21 cellular contexts compared by ENCODE assay signal in genomic region chr10:71725249-71725648, GRCh38. TPM values are rescaled to one million over a fixed set of nuclear protein-coding genes. Genes with fewer than 3 reads are reported as not detected.
DNase-seq lines count a peak whose midpoint lies in the region; ATAC-seq and TF ChIP-seq lines count a peak whose summit lies in the region.
"Had no signal": no experiment of that assay in that cellular context is flagged by ENCODE, and none has a peak within 500 bp of the region (broad histone marks: within the 10 kb centered on the region; RNA-seq: fewer than 3 reads in every experiment).

No MANE protein-coding gene starts in this region.

- H3K27ac Mint-ChIP-seq in T-helper 2 cell treated with Interferon-gamma antibody and Interleukin-4, amounts not matched to agents 5 μg/mL and 100 μg/mL, for 36 hours, result peak overlapping the region; percentile 97
- peak overlapping the region; percentile 98 for H3K27ac Mint-ChIP-seq in CD8-positive, alpha-beta T cell
- peak overlapping the region; percentile 96 to 97 for H3K27ac Mint-ChIP-seq in activated naive CD4-positive, alpha-beta T cell treated with anti-CD3 and anti-CD28 coated beads, Interleukin-2, amount 50 U/mL, for 72 hours
- peak overlapping the region; percentile 96 to 99 (median 97) for H3K27ac Mint-ChIP-seq in naive thymus-derived CD4-positive, alpha-beta T cell
- H3K27ac Mint-ChIP-seq: HFFc6 had no signal

- no peaks in the 10 kb centered on the region for H3K36me3 ChIP-seq in CD8-positive, alpha-beta T cell (ENCODE audit: insufficient read depth, low read length)
- H3K36me3 ChIP-seq in naive thymus-derived CD4-positive, alpha-beta T cell (ENCODE audit: control insufficient read depth in 2 of 3, insufficient read depth in 3 of 3, low read length in 3 of 3), result no peaks in the 10 kb centered on the region
- H3K36me3 ChIP-seq: esophagus squamous epithelium, gastrocnemius medialis, tibial artery had no signal

- peaks cover 41% of the 10 kb centered on the region for H3K4me1 Mint-ChIP-seq in T-helper 2 cell treated with Interferon-gamma antibody and Interleukin-4, amounts not matched to agents 5 μg/mL and 100 μg/mL, for 36 hours (ENCODE audit: low read depth)
- H3K4me1 Mint-ChIP-seq in CD8-positive, alpha-beta T cell (ENCODE audit: low read depth), result peaks cover 78% of the 10 kb centered on the region
- H3K4me1 Mint-ChIP-seq in naive thymus-derived CD4-positive, alpha-beta T cell, result peaks cover 48 to 96% (median 64%) of the 10 kb centered on the region in 7 donors

- peaks cover 70% of the 10 kb centered on the region for H3K4me1 ChIP-seq in CD8-positive, alpha-beta T cell (ENCODE audit: insufficient read depth, low read length)
- H3K4me1 ChIP-seq in naive thymus-derived CD4-positive, alpha-beta T cell (ENCODE audit: control insufficient read depth in 2 of 2, insufficient read depth in 2 of 2, low read length in 2 of 2), result peaks cover 54 to 55% of the 10 kb centered on the region in 2 donors

- no peak for TF ChIP-seq CTCF in CD8-positive, alpha-beta T cell (IDR thresholded peaks at IDR 0.05)

- H3K9me3 ChIP-seq in CD8-positive, alpha-beta T cell (ENCODE audit: low read length), result no peaks in the 10 kb centered on the region
- H3K9me3 ChIP-seq in naive thymus-derived CD4-positive, alpha-beta T cell (ENCODE audit: control insufficient read depth in 2 of 3, low read length in 3 of 3), result no peaks in the 10 kb centered on the region
- H3K9me3 ChIP-seq: esophagus squamous epithelium, gastrocnemius medialis, tibial artery had no signal

- no peaks in the 10 kb centered on the region for H3K36me3 Mint-ChIP-seq in T-helper 2 cell treated with Interferon-gamma antibody and Interleukin-4, amounts not matched to agents 5 μg/mL and 100 μg/mL, for 36 hours (ENCODE audit: low read depth)
- no peaks in the 10 kb centered on the region for H3K36me3 Mint-ChIP-seq in CD8-positive, alpha-beta T cell
- H3K36me3 Mint-ChIP-seq in activated naive CD4-positive, alpha-beta T cell treated with anti-CD3 and anti-CD28 coated beads, Interleukin-2, amount 50 U/mL, for 72 hours, result peaks cover 0 to 4% of the 10 kb centered on the region in 2 donors
- H3K36me3 Mint-ChIP-seq in naive thymus-derived CD4-positive, alpha-beta T cell, result no peaks in the 10 kb centered on the region
- H3K36me3 Mint-ChIP-seq: brain had no signal

- H3K4me3 ChIP-seq in CD8-positive, alpha-beta T cell (ENCODE audit: low read depth, low read length), result no peak overlapping the region
- H3K4me3 ChIP-seq in naive thymus-derived CD4-positive, alpha-beta T cell (ENCODE audit: low read length), result no peak overlapping the region
- H3K4me3 ChIP-seq: esophagus squamous epithelium, gastrocnemius medialis, lung, skin epidermis, tibial artery had no signal

- intact Hi-C loops in CD8-positive, alpha-beta T cell (cut with DNase I, micrococcal nuclease), result no loop called here
- intact Hi-C loops in naive thymus-derived CD4-positive, alpha-beta T cell (cut with micrococcal nuclease), result no loop called here

- CTCF ChIA-PET in CD8-positive, alpha-beta T cell (lab: Charles Lee), result interaction anchor here (1.3 to 11.3 kb wide), 9 partner anchors 10 to 45 kb away, joined by 5 to 207 read pairs (median 22); partner anchors contain the start of gene VSIR
- CTCF ChIA-PET in naive thymus-derived CD4-positive, alpha-beta T cell (lab: Charles Lee), result interaction anchor here (0.8 to 6.4 kb wide), 11 partner anchors 9 to 49 kb away, joined by 3 to 48 read pairs (median 6); partner anchors contain the start of gene VSIR

- no peak for ATAC-seq in CD8-positive, alpha-beta T cell
- ATAC-seq in activated naive CD4-positive, alpha-beta T cell treated with anti-CD3 and anti-CD28 coated beads, Interleukin-2, amount 50 U/mL, for 72 hours, result no peak
- no peak for ATAC-seq in naive thymus-derived CD4-positive, alpha-beta T cell
- ATAC-seq in left lobe of liver, result no peak
- no peak for ATAC-seq in HG03571 (IDR thresholded peaks at IDR 0.05; ENCODE audit: unreplicated experiment)
- ATAC-seq: gastrocnemius medialis, Right ventricle myocardium inferior had no signal

- H3K27me3 ChIP-seq in CD8-positive, alpha-beta T cell (ENCODE audit: insufficient read depth, low read length), result no peaks in the 10 kb centered on the region
- H3K27me3 ChIP-seq in naive thymus-derived CD4-positive, alpha-beta T cell (ENCODE audit: control insufficient read depth in 2 of 2, insufficient read depth in 2 of 2, low read length in 2 of 2), result no peaks in the 10 kb centered on the region
- H3K27me3 ChIP-seq: esophagus squamous epithelium, gastrocnemius medialis, tibial artery had no signal

- no peak overlapping the region for H3K27ac ChIP-seq in CD8-positive, alpha-beta T cell (ENCODE audit: low read depth, low read length)
- H3K27ac ChIP-seq in naive thymus-derived CD4-positive, alpha-beta T cell (ENCODE audit: low read depth, low read length), result peak overlapping the region; percentile 79
- H3K27ac ChIP-seq: 22Rv1, gastrocnemius medialis, tibial artery had no signal

- H3K4me3 Mint-ChIP-seq in T-helper 2 cell treated with Interferon-gamma antibody and Interleukin-4, amounts not matched to agents 5 μg/mL and 100 μg/mL, for 36 hours, result no peak overlapping the region
- H3K4me3 Mint-ChIP-seq in CD8-positive, alpha-beta T cell, result no peak overlapping the region
- H3K4me3 Mint-ChIP-seq in naive thymus-derived CD4-positive, alpha-beta T cell, result peak overlapping the region in 2 of 10 donors; percentile 33 to 84
- H3K4me3 Mint-ChIP-seq: brain, HFFc6 had no signal

- H3K9me3 Mint-ChIP-seq in T-helper 2 cell treated with Interferon-gamma antibody and Interleukin-4, amounts not matched to agents 5 μg/mL and 100 μg/mL, for 36 hours, result no peaks in the 10 kb centered on the region
- no peaks in the 10 kb centered on the region for H3K9me3 Mint-ChIP-seq in CD8-positive, alpha-beta T cell
- no peaks in the 10 kb centered on the region for H3K9me3 Mint-ChIP-seq in activated naive CD4-positive, alpha-beta T cell treated with anti-CD3 and anti-CD28 coated beads, Interleukin-2, amount 50 U/mL, for 72 hours
- peaks cover 0 to 1% (median 0%) of the 10 kb centered on the region in 11 donors for H3K9me3 Mint-ChIP-seq in naive thymus-derived CD4-positive, alpha-beta T cell
- H3K9me3 Mint-ChIP-seq: brain, HFFc6 had no signal

- no peaks in the 10 kb centered on the region for H3K27me3 Mint-ChIP-seq in T-helper 2 cell treated with Interferon-gamma antibody and Interleukin-4, amounts not matched to agents 5 μg/mL and 100 μg/mL, for 36 hours (ENCODE audit: low read depth)
- no peaks in the 10 kb centered on the region for H3K27me3 Mint-ChIP-seq in CD8-positive, alpha-beta T cell (ENCODE audit: low read depth)
- H3K27me3 Mint-ChIP-seq in naive thymus-derived CD4-positive, alpha-beta T cell, result no peaks in the 10 kb centered on the region

- POLR2A ChIA-PET in CD8-positive, alpha-beta T cell (lab: Charles Lee), result interaction anchor here (9.6 to 10.0 kb wide), 2 partner anchors 22 to 45 kb away, joined by 89 to 162 read pairs; partner anchors contain the start of gene VSIR
- POLR2A ChIA-PET in naive thymus-derived CD4-positive, alpha-beta T cell (lab: Charles Lee), result interaction anchor here (0.7 to 23.5 kb wide), 8 partner anchors 10 to 45 kb away, joined by 3 to 521 read pairs (median 65); partner anchors contain the start of genes C10orf105 and VSIR

- DNase-seq in T-helper 2 cell treated with Interferon-gamma antibody and Interleukin-4, amounts not matched to agents 5 μg/mL and 100 μg/mL, for 36 hours (ENCODE audit: low spot score), result no peak
- no peak for DNase-seq in T-helper 2 cell
- no peak for DNase-seq in CD8-positive, alpha-beta T cell
- DNase-seq in activated naive CD4-positive, alpha-beta T cell treated with anti-CD3 and anti-CD28 coated beads, Interleukin-2, amount 50 U/mL, for 72 hours (ENCODE audit: low spot score in 2 of 2), result no peak
- DNase-seq in naive thymus-derived CD4-positive, alpha-beta T cell, result no peak
- no peak for DNase-seq in left lobe of liver (ENCODE audit: low spot score)
- no peak for DNase-seq in OCI-M2 (lab: John Stamatoyannopoulos, UW; ENCODE audit: unreplicated experiment)
- DNase-seq: esophagus squamous epithelium, gastrocnemius medialis, NCI-H1694 treated with DMSO at 0.1 percent for 48 hours, nucleus accumbens, tibial artery had no signal

RNA-seq across cellular contexts. Expression of gene C10orf105, which starts 5.7 kb away (rescaled TPM):
- total RNA-seq in CD8-positive, alpha-beta T cell, result under 1 TPM; 0.14 to 0.33 TPM
- under 1 TPM; 0.45 to 0.68 TPM for total RNA-seq in activated naive CD4-positive, alpha-beta T cell treated with anti-CD3 and anti-CD28 coated beads, Interleukin-2, amount 50 U/mL, for 72 hours
- 1 to 10 TPM in 1 of 5 experiments, under 1 TPM in 4; 0.13 to 1.0 (median 0.19) TPM for total RNA-seq in naive thymus-derived CD4-positive, alpha-beta T cell
- not detected for polyA plus RNA-seq in naive thymus-derived CD4-positive, alpha-beta T cell
- total RNA-seq in left lobe of liver, result not detected
- total RNA-seq: gastrocnemius medialis, HFFc6, LHCN-M2 had no signal
- polyA plus RNA-seq: keratinocyte had no signal

RNA-seq across cellular contexts. Expression of gene VSIR, which starts 48.1 kb away (rescaled TPM):
- total RNA-seq in CD8-positive, alpha-beta T cell, result 10 to 100 TPM; 57.3 to 61.7 TPM
- total RNA-seq in activated naive CD4-positive, alpha-beta T cell treated with anti-CD3 and anti-CD28 coated beads, Interleukin-2, amount 50 U/mL, for 72 hours, result 100 to 1,000 TPM in 1 of 2 donors, 10 to 100 TPM in 1; 54.5 to 126 TPM
- 100 to 1,000 TPM in 3 of 5 experiments, 10 to 100 TPM in 2; 91.1 to 271 (median 101) TPM for total RNA-seq in naive thymus-derived CD4-positive, alpha-beta T cell
- 100 to 1,000 TPM; 220 to 300 TPM for polyA plus RNA-seq in naive thymus-derived CD4-positive, alpha-beta T cell
- 7.0 TPM for total RNA-seq in left lobe of liver
